Comparison of ENCODE assay signal across 11 cellular contexts in genomic region chr16:14528306-14528948, GRCh38.
DNase-seq lines count a peak whose midpoint lies in the region; ATAC-seq, FAIRE-seq and TF ChIP-seq lines count a peak whose summit lies in the region.
"Had no signal": no experiment of that assay in that cellular context is flagged by ENCODE, and none has a peak within 500 bp of the region (broad histone marks: within the 10 kb centered on the region; RNA-seq: fewer than 3 reads in every experiment).

No MANE protein-coding gene starts in this region.

- no peak overlapping the region for H2AFZ ChIP-seq in GM23338

- H3K9me3 ChIP-seq in kidney (ENCODE audit: control insufficient read depth in 1 of 2, low read length in 2 of 2), result no peaks in the 10 kb centered on the region

- no peaks in the 10 kb centered on the region for H4K20me1 ChIP-seq in GM23338 (replicated peaks; ENCODE audit: insufficient read depth)

- H3K4me3 ChIP-seq in GM23338 (0 out of 2 replicates have a peak overlapping the region, but pooled peaks have one; percentile 8), kidney (ENCODE audit: low read length in 2 of 2) (peak overlapping the region; percentile 51 to 55), skin epidermis (no peak overlapping the region)

- peaks cover 4% of the 10 kb centered on the region for H3K9me3 Mint-ChIP-seq in GM23338
- no peaks in the 10 kb centered on the region for H3K9me3 Mint-ChIP-seq in activated T-helper 17 cell treated with anti-CD3 and anti-CD28 coated beads, Interleukin-2, amount 50 U/mL, for 72 hours
- H3K9me3 Mint-ChIP-seq: activated CD4-positive, alpha-beta memory T cell treated with anti-CD3 and anti-CD28 coated beads for 36 hours had no signal

- no peak overlapping the region; the same call in 1 of the 2 replicates for H3K27ac ChIP-seq in GM23338 (ENCODE audit: low read depth)
- H3K27ac ChIP-seq in kidney (ENCODE audit: low read depth in 2 of 2, low read length in 2 of 2), result no peak overlapping the region
- peak overlapping the region in 15 of 21 experiments; percentile 3 to 59 (median 31) for H3K27ac ChIP-seq in skin epidermis
- H3K27ac ChIP-seq: HL-60 had no signal

- H3K9me2 ChIP-seq in GM23338 (ENCODE audit: insufficient read depth), result no peaks in the 10 kb centered on the region

- H3K4me1 Mint-ChIP-seq in GM23338, result peaks cover 44% of the 10 kb centered on the region
- H3K4me1 Mint-ChIP-seq in activated T-helper 17 cell treated with anti-CD3 and anti-CD28 coated beads, Interleukin-2, amount 50 U/mL, for 72 hours, result peaks cover 7% of the 10 kb centered on the region

- peak overlapping the region; percentile 51 for H3K4me3 Mint-ChIP-seq in GM23338
- no peak overlapping the region for H3K4me3 Mint-ChIP-seq in activated T-helper 17 cell treated with anti-CD3 and anti-CD28 coated beads, Interleukin-2, amount 50 U/mL, for 72 hours
- H3K4me3 Mint-ChIP-seq: activated CD4-positive, alpha-beta memory T cell treated with anti-CD3 and anti-CD28 coated beads for 36 hours had no signal

- H3K36me3 ChIP-seq in GM23338 (ENCODE audit: insufficient read depth) (no peaks in the 10 kb centered on the region), kidney (ENCODE audit: control insufficient read depth in 1 of 2, insufficient read depth in 2 of 2, low read length in 2 of 2) (no peaks in the 10 kb centered on the region)

- H3K4me1 ChIP-seq in GM23338 (ENCODE audit: insufficient read depth) (peaks cover 38% of the 10 kb centered on the region), kidney (ENCODE audit: control insufficient read depth in 1 of 2, insufficient read depth in 1 of 2, low read depth in 1 of 2, low read length in 2 of 2) (peaks cover 7 to 17% of the 10 kb centered on the region in 2 donors)

- peaks cover 14% of the 10 kb centered on the region for H3K36me3 Mint-ChIP-seq in GM23338 (ENCODE audit: low read depth)
- peaks cover 16% of the 10 kb centered on the region for H3K36me3 Mint-ChIP-seq in activated T-helper 17 cell treated with anti-CD3 and anti-CD28 coated beads, Interleukin-2, amount 50 U/mL, for 72 hours (ENCODE audit: low read depth)

- H3K79me2 ChIP-seq in GM23338 (replicated peaks; ENCODE audit: insufficient read depth), result no peaks in the 10 kb centered on the region; the same call in 1 of the 2 replicates

- FAIRE-seq in kidney (lab: Jason Lieb, UNC) (no peak), D721Med (lab: Jason Lieb, UNC) (no peak)
- FAIRE-seq: colon had no signal

- TF ChIP-seq CTCF in GM23338 (conservative IDR thresholded peaks at IDR 0.05; ENCODE audit: low read depth in 2 of 2) (no peak), kidney (IDR thresholded peaks at IDR 0.05; ENCODE audit: borderline replicate concordance, extremely low read depth, insufficient read depth) (no peak), D721Med (IDR thresholded peaks at IDR 0.05; ENCODE audit: insufficient read depth, missing control alignments) (no peak)

- DNase-seq in GM23338 (ENCODE audit: low spot score) (no peak), kidney (no peak), NK-92 (lab: John Stamatoyannopoulos, UW; ENCODE audit: unreplicated experiment) (no peak), D721Med (ENCODE audit: insufficient read length, low spot score) (no peak), ureter (ENCODE audit: low spot score) (no peak)

- H3K27ac Mint-ChIP-seq in GM23338, result peak overlapping the region; percentile 90
- H3K27ac Mint-ChIP-seq in activated T-helper 17 cell treated with anti-CD3 and anti-CD28 coated beads, Interleukin-2, amount 50 U/mL, for 72 hours, result peak overlapping the region; percentile 40
- H3K27ac Mint-ChIP-seq: activated CD4-positive, alpha-beta memory T cell treated with anti-CD3 and anti-CD28 coated beads for 36 hours had no signal

- peak overlapping the region; percentile 59 for H3K4me2 ChIP-seq in GM23338

- ATAC-seq in GM23338, result no peak
- no peak for ATAC-seq in activated T-helper 17 cell treated with anti-CD3 and anti-CD28 coated beads, Interleukin-2, amount 50 U/mL, for 72 hours (replicated peaks)
- no peak for ATAC-seq in HG03025 (IDR thresholded peaks at IDR 0.05; ENCODE audit: low FRiP score, unreplicated experiment)

- H3F3A ChIP-seq in GM23338 (replicated peaks; ENCODE audit: low read depth), result no peaks in the 10 kb centered on the region

- peaks cover under 1% of the 10 kb centered on the region for H3K27me3 Mint-ChIP-seq in GM23338 (ENCODE audit: insufficient read depth, low read depth, poor library complexity)
- no peaks in the 10 kb centered on the region for H3K27me3 Mint-ChIP-seq in activated T-helper 17 cell treated with anti-CD3 and anti-CD28 coated beads, Interleukin-2, amount 50 U/mL, for 72 hours
- H3K27me3 Mint-ChIP-seq: activated CD4-positive, alpha-beta memory T cell treated with anti-CD3 and anti-CD28 coated beads for 36 hours had no signal

- intact Hi-C loops in kidney (cut with DNase I), result loop anchor here (10.0 kb wide), 1 partner anchor 224 kb away; no protein-coding TSS in a partner anchor

- H3K27me3 ChIP-seq in GM23338 (ENCODE audit: insufficient read depth), result no peaks in the 10 kb centered on the region

- peak overlapping the region in 1 of 2 donors; percentile 57 for H3K9ac ChIP-seq in kidney (ENCODE audit: low read length in 2 of 2)

TF ChIP-seq in GM23338, 12 proteins besides CTCF, POLR2A, EP300 and RAD21 (continues in another document):
- TF ChIP-seq NANOG (IDR thresholded peaks at IDR 0.05; ENCODE audit: borderline replicate concordance), result no peak
- TF ChIP-seq ZNF114 (CRISPR knock-in tag; IDR thresholded peaks at IDR 0.05), result no peak
- no peak for TF ChIP-seq EZH2 (IDR thresholded peaks at IDR 0.05; ENCODE audit: low read depth, unreplicated experiment)
- TF ChIP-seq, protein P1, sequence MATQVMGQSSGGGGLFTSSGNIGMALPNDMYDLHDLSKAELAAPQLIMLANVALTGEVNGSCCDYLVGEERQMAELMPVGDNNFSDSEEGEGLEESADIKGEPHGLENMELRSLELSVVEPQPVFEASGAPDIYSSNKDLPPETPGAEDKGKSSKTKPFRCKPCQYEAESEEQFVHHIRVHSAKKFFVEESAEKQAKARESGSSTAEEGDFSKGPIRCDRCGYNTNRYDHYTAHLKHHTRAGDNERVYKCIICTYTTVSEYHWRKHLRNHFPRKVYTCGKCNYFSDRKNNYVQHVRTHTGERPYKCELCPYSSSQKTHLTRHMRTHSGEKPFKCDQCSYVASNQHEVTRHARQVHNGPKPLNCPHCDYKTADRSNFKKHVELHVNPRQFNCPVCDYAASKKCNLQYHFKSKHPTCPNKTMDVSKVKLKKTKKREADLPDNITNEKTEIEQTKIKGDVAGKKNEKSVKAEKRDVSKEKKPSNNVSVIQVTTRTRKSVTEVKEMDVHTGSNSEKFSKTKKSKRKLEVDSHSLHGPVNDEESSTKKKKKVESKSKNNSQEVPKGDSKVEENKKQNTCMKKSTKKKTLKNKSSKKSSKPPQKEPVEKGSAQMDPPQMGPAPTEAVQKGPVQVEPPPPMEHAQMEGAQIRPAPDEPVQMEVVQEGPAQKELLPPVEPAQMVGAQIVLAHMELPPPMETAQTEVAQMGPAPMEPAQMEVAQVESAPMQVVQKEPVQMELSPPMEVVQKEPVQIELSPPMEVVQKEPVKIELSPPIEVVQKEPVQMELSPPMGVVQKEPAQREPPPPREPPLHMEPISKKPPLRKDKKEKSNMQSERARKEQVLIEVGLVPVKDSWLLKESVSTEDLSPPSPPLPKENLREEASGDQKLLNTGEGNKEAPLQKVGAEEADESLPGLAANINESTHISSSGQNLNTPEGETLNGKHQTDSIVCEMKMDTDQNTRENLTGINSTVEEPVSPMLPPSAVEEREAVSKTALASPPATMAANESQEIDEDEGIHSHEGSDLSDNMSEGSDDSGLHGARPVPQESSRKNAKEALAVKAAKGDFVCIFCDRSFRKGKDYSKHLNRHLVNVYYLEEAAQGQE (IDR thresholded peaks at IDR 0.05; ENCODE audit: unreplicated experiment), result no peak
- no peak for TF ChIP-seq EZH2phosphoT487 (IDR thresholded peaks at IDR 0.05; ENCODE audit: unreplicated experiment)
- TF ChIP-seq STAT1 (IDR thresholded peaks at IDR 0.05; ENCODE audit: unreplicated experiment), result no peak

Comparison
In these comparisons a context has a peak if more than half of its experiments do, and no peak if none do; other contexts are left out.
1. H3K27ac ChIP-seq: peak in skin epidermis (15 of 21); none in GM23338 (single experiment) and kidney (0 of 2).
2. H3K4me3 ChIP-seq: peak in GM23338 (single experiment) and kidney (2 of 2); none in skin epidermis (0 of 7).